8 cellular contexts compared by ENCODE assay signal in genomic region chr2:210475726-210476125, GRCh38. TPM values are rescaled to one million over a fixed set of nuclear protein-coding genes. Genes with fewer than 3 reads are reported as not detected.
DNase-seq lines count a peak whose midpoint lies in the region; ATAC-seq, FAIRE-seq and TF ChIP-seq lines count a peak whose summit lies in the region.

No MANE protein-coding gene starts in this region.

- no peaks in the 10 kb centered on the region for H3K9me3 ChIP-seq in GM23248 (ENCODE audit: low read depth)
- no peaks in the 10 kb centered on the region for H3K9me3 ChIP-seq in PC-3 (ENCODE audit: low read length)

- POLR2A ChIA-PET in PC-3 (lab: Charles Lee; ENCODE audit: unreplicated experiment), result interaction anchor here (0.6 to 0.7 kb wide), 2 partner anchors 16 to 98 kb away, joined by 4 to 5 read pairs; no protein-coding TSS in a partner anchor

- peak overlapping the region; percentile 93 for H3K4me3 ChIP-seq in GM23248
- H3K4me3 ChIP-seq in PC-3 (ENCODE audit: low read length), result peak overlapping the region; percentile 91
- peak overlapping the region; percentile 83 for H3K4me3 ChIP-seq in epithelial cell of esophagus (ENCODE audit: low read length)
- peak overlapping the region; percentile 95 for H3K4me3 ChIP-seq in rectal smooth muscle tissue (ENCODE audit: low read length)

- H3K9me2 ChIP-seq in GM23248 (ENCODE audit: insufficient read depth), result no peaks in the 10 kb centered on the region
- H3K9me2 ChIP-seq in PC-3 (replicated peaks; ENCODE audit: low read length), result no peaks in the 10 kb centered on the region

- FAIRE-seq in GM12891 (lab: Jason Lieb, UNC), result no peak

- H3F3A ChIP-seq in GM23248 (ENCODE audit: insufficient read depth), result no peaks in the 10 kb centered on the region
- no peaks in the 10 kb centered on the region for H3F3A ChIP-seq in PC-3 (ENCODE audit: low read length, unreplicated experiment)

- no peak for TF ChIP-seq CTCF in PC-3 (conservative IDR thresholded peaks at IDR 0.05; ENCODE audit: low read depth, low read length)
- no peak for TF ChIP-seq CTCF in epithelial cell of esophagus (IDR thresholded peaks at IDR 0.05; ENCODE audit: insufficient read depth, low read depth, low read length, missing control alignments)

- H3K27me3 ChIP-seq in GM23248 (replicated peaks; ENCODE audit: insufficient read depth) (no peaks in the 10 kb centered on the region), PC-3 (ENCODE audit: low read length) (no peaks in the 10 kb centered on the region), rectal smooth muscle tissue (ENCODE audit: control insufficient read depth, insufficient read depth, low read length) (no peaks in the 10 kb centered on the region)

- CTCF ChIA-PET in PC-3 (lab: Charles Lee), result no interaction called here

- intact Hi-C loops in PC-3 (cut with micrococcal nuclease), result loop anchor here (2.0 kb wide), 2 partner anchors 31 to 305 kb away; partner anchors contain the start of gene KANSL1L

- no peak for TF ChIP-seq POLR2A in GM12891 (IDR thresholded peaks at IDR 0.05; ENCODE audit: low read depth, low read length)

- H3K4me2 ChIP-seq in GM23248 (ENCODE audit: unreplicated experiment), result peak overlapping the region; percentile 99
- peak overlapping the region; percentile 72 for H3K4me2 ChIP-seq in PC-3 (ENCODE audit: low read length)

- H3K79me2 ChIP-seq in GM23248 (ENCODE audit: insufficient read depth) (peaks cover 15% of the 10 kb centered on the region), PC-3 (ENCODE audit: low read length) (peaks cover 19% of the 10 kb centered on the region)

- H3K27ac ChIP-seq in GM23248, result peak overlapping the region; percentile 63; the same call in 1 of the 2 replicates
- H3K27ac ChIP-seq in PC-3 (ENCODE audit: low read length), result no peak overlapping the region
- no peak overlapping the region for H3K27ac ChIP-seq in rectal smooth muscle tissue (ENCODE audit: low read depth, low read length)

- peak; percentile 42 for DNase-seq in GM23248
- DNase-seq in PC-3, result no peak
- no peak for DNase-seq in epithelial cell of esophagus (ENCODE audit: low read depth)
- no peak for DNase-seq in GM12891 (ENCODE audit: insufficient read length, low spot score)
- no peak for DNase-seq in D341Med (ENCODE audit: low spot score)

- in situ Hi-C loops in GM23248 (cut with MboI), result no loop called here

- H4K20me1 ChIP-seq in GM23248 (ENCODE audit: insufficient read depth), result no peaks in the 10 kb centered on the region
- H4K20me1 ChIP-seq in PC-3 (ENCODE audit: low read length), result no peaks in the 10 kb centered on the region

- H2AFZ ChIP-seq in GM23248 (peak overlapping the region; percentile 97), PC-3 (ENCODE audit: low read length) (peak overlapping the region; percentile 86; the same call in 1 of the 2 replicates)

- ATAC-seq in PC-3 (no peak), HG02759 (IDR thresholded peaks at IDR 0.05; ENCODE audit: unreplicated experiment) (no peak), GM21515 (IDR thresholded peaks at IDR 0.05; ENCODE audit: unreplicated experiment) (no peak)

- WGBS in GM23248 (ENCODE audit: low coverage in 1 of 2, low lambda C conversion rate in 2 of 2, missing lambda C conversion rate in 2 of 2), 2 experiments, result 3 to 4% methylated on average over 6 of the region's 6 CpGs

- peaks cover 5% of the 10 kb centered on the region; the same call in 1 of the 2 replicates for H3K4me1 ChIP-seq in GM23248 (ENCODE audit: insufficient read depth)
- H3K4me1 ChIP-seq in PC-3 (ENCODE audit: insufficient read depth, low read length), result peaks cover 11% of the 10 kb centered on the region; the same call in 1 of the 2 replicates
- peaks cover 8% of the 10 kb centered on the region for H3K4me1 ChIP-seq in rectal smooth muscle tissue (ENCODE audit: control insufficient read depth, insufficient read depth, low read length)

- H3K36me3 ChIP-seq in GM23248 (ENCODE audit: low read depth), result peaks cover 9% of the 10 kb centered on the region
- H3K36me3 ChIP-seq in PC-3 (ENCODE audit: low read depth, low read length), result peaks cover 8% of the 10 kb centered on the region; the same call in 1 of the 2 replicates
- peaks cover 6% of the 10 kb centered on the region for H3K36me3 ChIP-seq in rectal smooth muscle tissue (ENCODE audit: control insufficient read depth, insufficient read depth, low read length)

- BruUV-seq in PC-3 (replicated peaks; lab: Mats Ljungman, UMichigan), result no TSS peak

- H3K9ac ChIP-seq in GM23248 (peak overlapping the region; percentile 91), PC-3 (ENCODE audit: low read length) (peak overlapping the region; percentile 72), rectal smooth muscle tissue (ENCODE audit: low read length) (no peak overlapping the region)

TF ChIP-seq in GM12891, 5 proteins besides CTCF, POLR2A, EP300 and RAD21:
- TF ChIP-seq TAF1 (IDR thresholded peaks at IDR 0.05; ENCODE audit: low read depth, low read length) (no peak), POLR2AphosphoS5 (IDR thresholded peaks at IDR 0.05; ENCODE audit: low read depth, low read length) (no peak), SPI1 (IDR thresholded peaks at IDR 0.05; ENCODE audit: low read depth, low read length) (no peak), POU2F2 (IDR thresholded peaks at IDR 0.05; ENCODE audit: low read depth, low read length) (no peak), PAX5 (IDR thresholded peaks at IDR 0.05; ENCODE audit: insufficient read depth, low read length, severe bottlenecking) (no peak)

RNA-seq across cellular contexts. Expression of gene LANCL1, which starts 0.8 kb away (rescaled TPM):
- total RNA-seq in GM23248 (2014; rRNA removed; shearing (Covaris generic)), result 29.0 and 33.8 TPM in 2 replicates
- polyA plus RNA-seq in GM23248 (2016; fragmentation: Nextera tagmentation; extraction: Ambion mirVana), result 35.8 and 37.9 TPM in 2 replicates
- total RNA-seq in PC-3 (2014; rRNA removed), result 16.0 and 19.0 TPM in 2 replicates
- 14.6 TPM for polyA plus RNA-seq in GM12891 (2012; ENCODE audit: low read depth, missing spikeins)
